Comparison of ENCODE assay signal across 8 cellular contexts in the genomic region with DNA sequence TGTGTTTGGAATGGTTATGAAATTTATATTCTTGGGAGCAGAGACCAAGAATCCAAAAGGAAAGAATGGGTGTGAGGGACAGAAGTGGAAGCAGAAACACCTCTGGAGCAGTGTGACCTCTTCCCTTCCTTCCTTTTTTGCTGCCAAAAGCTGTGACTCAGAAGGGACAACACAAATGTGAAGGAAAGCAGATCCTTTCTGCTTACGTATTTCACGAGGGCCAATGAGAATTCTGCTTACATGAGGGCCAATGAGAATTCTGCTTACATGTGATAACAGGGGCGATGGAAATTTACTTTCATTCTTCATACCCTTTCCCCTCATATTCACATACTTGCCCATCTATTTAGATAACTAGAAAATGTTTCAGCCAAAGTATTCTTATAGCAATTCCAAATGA.
A peak's percentile ranks its signal among the peaks of the same experiment; 100 is the strongest.
DNase-seq lines count a peak whose midpoint lies in the region; ATAC-seq, FAIRE-seq and TF ChIP-seq lines count a peak whose summit lies in the region.
"Had no signal": no experiment of that assay in that cellular context is flagged by ENCODE, and none has a peak within 500 bp of the region (broad histone marks: within the 10 kb centered on the region; RNA-seq: fewer than 3 reads in every experiment).

No MANE protein-coding gene starts in this region.

- H3K36me3 ChIP-seq in testis (ENCODE audit: low read depth, missing control alignments), result no peaks in the 10 kb centered on the region

- 58 to 66% methylated on average over 3 of the region's 3 CpGs for WGBS in testis, 2 donors

- H3K27me3 ChIP-seq in testis, result no peaks in the 10 kb centered on the region

- peak overlapping the region in 1 of 2 donors; percentile 4 for H3K4me3 ChIP-seq in testis

- peak; percentile 2 for DNase-seq in H54 (ENCODE audit: insufficient read length, low spot score)
- DNase-seq in SK-MEL-5 (ENCODE audit: low read depth, low spot score), result peak; percentile 63
- DNase-seq in left ventricle myocardium superior, result no peak
- DNase-seq in testis, result peak; percentile 46
- DNase-seq in activated naive CD4-positive, alpha-beta T cell (lab: John Stamatoyannopoulos, UW), result no peak
- no peak for DNase-seq in activated naive CD4-positive, alpha-beta T cell treated with Interleukin-2 at 50 U/mL for 16 hours
- DNase-seq: activated gamma-delta T cell had no signal

- no peak overlapping the region for H3K27ac ChIP-seq in testis

- TF ChIP-seq CTCF in testis (IDR thresholded peaks at IDR 0.05), result no peak

- FAIRE-seq in H54 (lab: Jason Lieb, UNC), result peak; percentile 91

- H3K9me3 ChIP-seq in testis, result no peaks in the 10 kb centered on the region

- ATAC-seq in left ventricle myocardium superior (peak; percentile 93), HG02623 (IDR thresholded peaks at IDR 0.05; ENCODE audit: unreplicated experiment) (no peak)

- TF ChIP-seq POLR2A in H54 (IDR thresholded peaks at IDR 0.05; ENCODE audit: low read depth, low read length) (no peak), testis (IDR thresholded peaks at IDR 0.05) (no peak)

- in situ Hi-C loops in SK-MEL-5 (cut with HindIII; ENCODE audit: low pct_unique_long_range_greater_than_20kb, low sequenced_read_pairs), result no loop called here

- intact Hi-C loops in left ventricle myocardium superior (cut with micrococcal nuclease), result no loop called here
- intact Hi-C loops in testis (cut with DNase I; ENCODE audit: low total_unique reads), result no loop called here

- no peaks in the 10 kb centered on the region for H3K4me1 ChIP-seq in testis

Comparison
In these comparisons a context has a peak if more than half of its experiments do, and no peak if none do; other contexts are left out.
1. DNase-seq: peak in H54 (single experiment), SK-MEL-5 (single experiment) and testis (single experiment); none in left ventricle myocardium superior (single experiment), activated naive CD4-positive, alpha-beta T cell (0 of 4) and activated naive CD4-positive, alpha-beta T cell treated with Interleukin-2 at 50 U/mL for 16 hours (single experiment).